Comparison of ENCODE assay signal across 2 cellular contexts in the genomic region with DNA sequence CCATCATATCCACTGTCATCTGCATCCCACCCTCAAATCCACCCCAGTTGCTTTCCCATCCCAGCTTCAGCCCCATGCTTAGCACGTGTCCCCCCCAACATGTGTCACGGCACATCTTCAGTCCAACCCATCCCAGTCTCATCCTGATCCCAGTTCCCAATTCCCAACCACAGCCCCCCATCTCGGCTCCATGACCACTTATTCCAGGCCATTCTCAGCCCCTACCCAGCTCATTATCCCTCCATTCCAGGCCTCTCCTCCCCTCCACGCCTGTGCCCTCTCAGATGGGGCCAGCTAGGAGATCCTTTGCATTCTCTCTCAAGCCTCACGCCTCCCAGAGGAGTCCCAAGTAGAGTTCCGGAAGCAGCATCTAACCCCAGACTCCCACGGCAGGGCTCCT.
TF ChIP-seq lines count a peak whose summit lies in the region.

No MANE protein-coding gene starts in this region.

TF ChIP-seq in A549, 52 proteins besides CTCF, POLR2A, EP300 and RAD21:
- TF ChIP-seq, protein P1, sequence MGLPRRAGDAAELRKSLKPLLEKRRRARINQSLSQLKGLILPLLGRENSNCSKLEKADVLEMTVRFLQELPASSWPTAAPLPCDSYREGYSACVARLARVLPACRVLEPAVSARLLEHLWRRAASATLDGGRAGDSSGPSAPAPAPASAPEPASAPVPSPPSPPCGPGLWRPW (IDR thresholded peaks at IDR 0.05), result no peak
- TF ChIP-seq, protein P2, sequence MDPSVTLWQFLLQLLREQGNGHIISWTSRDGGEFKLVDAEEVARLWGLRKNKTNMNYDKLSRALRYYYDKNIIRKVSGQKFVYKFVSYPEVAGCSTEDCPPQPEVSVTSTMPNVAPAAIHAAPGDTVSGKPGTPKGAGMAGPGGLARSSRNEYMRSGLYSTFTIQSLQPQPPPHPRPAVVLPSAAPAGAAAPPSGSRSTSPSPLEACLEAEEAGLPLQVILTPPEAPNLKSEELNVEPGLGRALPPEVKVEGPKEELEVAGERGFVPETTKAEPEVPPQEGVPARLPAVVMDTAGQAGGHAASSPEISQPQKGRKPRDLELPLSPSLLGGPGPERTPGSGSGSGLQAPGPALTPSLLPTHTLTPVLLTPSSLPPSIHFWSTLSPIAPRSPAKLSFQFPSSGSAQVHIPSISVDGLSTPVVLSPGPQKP (IDR thresholded peaks at IDR 0.05; ENCODE audit: low read depth, low read length), result no peak
- TF ChIP-seq MYC (IDR thresholded peaks at IDR 0.05; ENCODE audit: borderline replicate concordance, low read length) (no peak), ZC3H11A (IDR thresholded peaks at IDR 0.05) (no peak), TFCP2L1 (CRISPR knock-in tag; IDR thresholded peaks at IDR 0.05) (no peak), PHF8 (IDR thresholded peaks at IDR 0.05; ENCODE audit: borderline replicate concordance, low read depth) (no peak), CBX8 (IDR thresholded peaks at IDR 0.05) (no peak), CHD2 (IDR thresholded peaks at IDR 0.05; ENCODE audit: low read length, partially characterized antibody) (no peak), HDAC2 (IDR thresholded peaks at IDR 0.05) (no peak), RNF2 (IDR thresholded peaks at IDR 0.05; ENCODE audit: borderline replicate concordance, low read depth) (no peak), FOSL2 (IDR thresholded peaks at IDR 0.05) (no peak), FOSL2 (CRISPR knock-in tag; IDR thresholded peaks at IDR 0.05) (no peak), HOXB13 (CRISPR knock-in tag; IDR thresholded peaks at IDR 0.05; ENCODE audit: low read depth) (no peak), POLR2AphosphoS2 (conservative IDR thresholded peaks at IDR 0.05; ENCODE audit: low read length) (no peak), MAFK (IDR thresholded peaks at IDR 0.05; ENCODE audit: partially characterized antibody) (no peak), ZSCAN20 (CRISPR knock-in tag; IDR thresholded peaks at IDR 0.05) (no peak), HOXA7 (CRISPR knock-in tag; IDR thresholded peaks at IDR 0.05) (no peak), HEYL (CRISPR knock-in tag; IDR thresholded peaks at IDR 0.05) (no peak), RFX5 (IDR thresholded peaks at IDR 0.05) (no peak)
- TF ChIP-seq, protein P3, sequence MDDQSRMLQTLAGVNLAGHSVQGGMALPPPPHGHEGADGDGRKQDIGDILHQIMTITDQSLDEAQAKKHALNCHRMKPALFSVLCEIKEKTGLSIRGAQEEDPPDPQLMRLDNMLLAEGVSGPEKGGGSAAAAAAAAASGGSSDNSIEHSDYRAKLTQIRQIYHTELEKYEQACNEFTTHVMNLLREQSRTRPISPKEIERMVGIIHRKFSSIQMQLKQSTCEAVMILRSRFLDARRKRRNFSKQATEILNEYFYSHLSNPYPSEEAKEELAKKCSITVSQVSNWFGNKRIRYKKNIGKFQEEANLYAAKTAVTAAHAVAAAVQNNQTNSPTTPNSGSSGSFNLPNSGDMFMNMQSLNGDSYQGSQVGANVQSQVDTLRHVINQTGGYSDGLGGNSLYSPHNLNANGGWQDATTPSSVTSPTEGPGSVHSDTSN (IDR thresholded peaks at IDR 0.05), result no peak
- TF ChIP-seq, protein P4, sequence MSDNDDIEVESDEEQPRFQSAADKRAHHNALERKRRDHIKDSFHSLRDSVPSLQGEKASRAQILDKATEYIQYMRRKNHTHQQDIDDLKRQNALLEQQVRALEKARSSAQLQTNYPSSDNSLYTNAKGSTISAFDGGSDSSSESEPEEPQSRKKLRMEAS (IDR thresholded peaks at IDR 0.05), result no peak
TF ChIP-seq in A549: peak in this region for 0.

TF ChIP-seq in GM23338, 12 proteins besides CTCF, POLR2A, EP300 and RAD21:
- TF ChIP-seq EZH2phosphoT487 (IDR thresholded peaks at IDR 0.05; ENCODE audit: unreplicated experiment) (no peak), NANOG (IDR thresholded peaks at IDR 0.05; ENCODE audit: borderline replicate concordance) (no peak), POLR2AphosphoS5 (IDR thresholded peaks at IDR 0.05; ENCODE audit: low read depth) (no peak), EZH2 (IDR thresholded peaks at IDR 0.05; ENCODE audit: low read depth, unreplicated experiment) (no peak), STAT1 (IDR thresholded peaks at IDR 0.05; ENCODE audit: unreplicated experiment) (no peak), JUNB (IDR thresholded peaks at IDR 0.05; ENCODE audit: unreplicated experiment) (no peak), ZNF331 (CRISPR knock-in tag; IDR thresholded peaks at IDR 0.05; ENCODE audit: low read depth) (no peak), CREB1 (CRISPR knock-in tag; IDR thresholded peaks at IDR 0.05; ENCODE audit: low read depth) (no peak), ZNF114 (CRISPR knock-in tag; IDR thresholded peaks at IDR 0.05) (no peak)
- TF ChIP-seq, protein P5, sequence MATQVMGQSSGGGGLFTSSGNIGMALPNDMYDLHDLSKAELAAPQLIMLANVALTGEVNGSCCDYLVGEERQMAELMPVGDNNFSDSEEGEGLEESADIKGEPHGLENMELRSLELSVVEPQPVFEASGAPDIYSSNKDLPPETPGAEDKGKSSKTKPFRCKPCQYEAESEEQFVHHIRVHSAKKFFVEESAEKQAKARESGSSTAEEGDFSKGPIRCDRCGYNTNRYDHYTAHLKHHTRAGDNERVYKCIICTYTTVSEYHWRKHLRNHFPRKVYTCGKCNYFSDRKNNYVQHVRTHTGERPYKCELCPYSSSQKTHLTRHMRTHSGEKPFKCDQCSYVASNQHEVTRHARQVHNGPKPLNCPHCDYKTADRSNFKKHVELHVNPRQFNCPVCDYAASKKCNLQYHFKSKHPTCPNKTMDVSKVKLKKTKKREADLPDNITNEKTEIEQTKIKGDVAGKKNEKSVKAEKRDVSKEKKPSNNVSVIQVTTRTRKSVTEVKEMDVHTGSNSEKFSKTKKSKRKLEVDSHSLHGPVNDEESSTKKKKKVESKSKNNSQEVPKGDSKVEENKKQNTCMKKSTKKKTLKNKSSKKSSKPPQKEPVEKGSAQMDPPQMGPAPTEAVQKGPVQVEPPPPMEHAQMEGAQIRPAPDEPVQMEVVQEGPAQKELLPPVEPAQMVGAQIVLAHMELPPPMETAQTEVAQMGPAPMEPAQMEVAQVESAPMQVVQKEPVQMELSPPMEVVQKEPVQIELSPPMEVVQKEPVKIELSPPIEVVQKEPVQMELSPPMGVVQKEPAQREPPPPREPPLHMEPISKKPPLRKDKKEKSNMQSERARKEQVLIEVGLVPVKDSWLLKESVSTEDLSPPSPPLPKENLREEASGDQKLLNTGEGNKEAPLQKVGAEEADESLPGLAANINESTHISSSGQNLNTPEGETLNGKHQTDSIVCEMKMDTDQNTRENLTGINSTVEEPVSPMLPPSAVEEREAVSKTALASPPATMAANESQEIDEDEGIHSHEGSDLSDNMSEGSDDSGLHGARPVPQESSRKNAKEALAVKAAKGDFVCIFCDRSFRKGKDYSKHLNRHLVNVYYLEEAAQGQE (IDR thresholded peaks at IDR 0.05; ENCODE audit: unreplicated experiment), result no peak
- TF ChIP-seq, protein P6, sequence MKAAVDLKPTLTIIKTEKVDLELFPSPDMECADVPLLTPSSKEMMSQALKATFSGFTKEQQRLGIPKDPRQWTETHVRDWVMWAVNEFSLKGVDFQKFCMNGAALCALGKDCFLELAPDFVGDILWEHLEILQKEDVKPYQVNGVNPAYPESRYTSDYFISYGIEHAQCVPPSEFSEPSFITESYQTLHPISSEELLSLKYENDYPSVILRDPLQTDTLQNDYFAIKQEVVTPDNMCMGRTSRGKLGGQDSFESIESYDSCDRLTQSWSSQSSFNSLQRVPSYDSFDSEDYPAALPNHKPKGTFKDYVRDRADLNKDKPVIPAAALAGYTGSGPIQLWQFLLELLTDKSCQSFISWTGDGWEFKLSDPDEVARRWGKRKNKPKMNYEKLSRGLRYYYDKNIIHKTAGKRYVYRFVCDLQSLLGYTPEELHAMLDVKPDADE (IDR thresholded peaks at IDR 0.05), result no peak
- TF ChIP-seq, protein P7, sequence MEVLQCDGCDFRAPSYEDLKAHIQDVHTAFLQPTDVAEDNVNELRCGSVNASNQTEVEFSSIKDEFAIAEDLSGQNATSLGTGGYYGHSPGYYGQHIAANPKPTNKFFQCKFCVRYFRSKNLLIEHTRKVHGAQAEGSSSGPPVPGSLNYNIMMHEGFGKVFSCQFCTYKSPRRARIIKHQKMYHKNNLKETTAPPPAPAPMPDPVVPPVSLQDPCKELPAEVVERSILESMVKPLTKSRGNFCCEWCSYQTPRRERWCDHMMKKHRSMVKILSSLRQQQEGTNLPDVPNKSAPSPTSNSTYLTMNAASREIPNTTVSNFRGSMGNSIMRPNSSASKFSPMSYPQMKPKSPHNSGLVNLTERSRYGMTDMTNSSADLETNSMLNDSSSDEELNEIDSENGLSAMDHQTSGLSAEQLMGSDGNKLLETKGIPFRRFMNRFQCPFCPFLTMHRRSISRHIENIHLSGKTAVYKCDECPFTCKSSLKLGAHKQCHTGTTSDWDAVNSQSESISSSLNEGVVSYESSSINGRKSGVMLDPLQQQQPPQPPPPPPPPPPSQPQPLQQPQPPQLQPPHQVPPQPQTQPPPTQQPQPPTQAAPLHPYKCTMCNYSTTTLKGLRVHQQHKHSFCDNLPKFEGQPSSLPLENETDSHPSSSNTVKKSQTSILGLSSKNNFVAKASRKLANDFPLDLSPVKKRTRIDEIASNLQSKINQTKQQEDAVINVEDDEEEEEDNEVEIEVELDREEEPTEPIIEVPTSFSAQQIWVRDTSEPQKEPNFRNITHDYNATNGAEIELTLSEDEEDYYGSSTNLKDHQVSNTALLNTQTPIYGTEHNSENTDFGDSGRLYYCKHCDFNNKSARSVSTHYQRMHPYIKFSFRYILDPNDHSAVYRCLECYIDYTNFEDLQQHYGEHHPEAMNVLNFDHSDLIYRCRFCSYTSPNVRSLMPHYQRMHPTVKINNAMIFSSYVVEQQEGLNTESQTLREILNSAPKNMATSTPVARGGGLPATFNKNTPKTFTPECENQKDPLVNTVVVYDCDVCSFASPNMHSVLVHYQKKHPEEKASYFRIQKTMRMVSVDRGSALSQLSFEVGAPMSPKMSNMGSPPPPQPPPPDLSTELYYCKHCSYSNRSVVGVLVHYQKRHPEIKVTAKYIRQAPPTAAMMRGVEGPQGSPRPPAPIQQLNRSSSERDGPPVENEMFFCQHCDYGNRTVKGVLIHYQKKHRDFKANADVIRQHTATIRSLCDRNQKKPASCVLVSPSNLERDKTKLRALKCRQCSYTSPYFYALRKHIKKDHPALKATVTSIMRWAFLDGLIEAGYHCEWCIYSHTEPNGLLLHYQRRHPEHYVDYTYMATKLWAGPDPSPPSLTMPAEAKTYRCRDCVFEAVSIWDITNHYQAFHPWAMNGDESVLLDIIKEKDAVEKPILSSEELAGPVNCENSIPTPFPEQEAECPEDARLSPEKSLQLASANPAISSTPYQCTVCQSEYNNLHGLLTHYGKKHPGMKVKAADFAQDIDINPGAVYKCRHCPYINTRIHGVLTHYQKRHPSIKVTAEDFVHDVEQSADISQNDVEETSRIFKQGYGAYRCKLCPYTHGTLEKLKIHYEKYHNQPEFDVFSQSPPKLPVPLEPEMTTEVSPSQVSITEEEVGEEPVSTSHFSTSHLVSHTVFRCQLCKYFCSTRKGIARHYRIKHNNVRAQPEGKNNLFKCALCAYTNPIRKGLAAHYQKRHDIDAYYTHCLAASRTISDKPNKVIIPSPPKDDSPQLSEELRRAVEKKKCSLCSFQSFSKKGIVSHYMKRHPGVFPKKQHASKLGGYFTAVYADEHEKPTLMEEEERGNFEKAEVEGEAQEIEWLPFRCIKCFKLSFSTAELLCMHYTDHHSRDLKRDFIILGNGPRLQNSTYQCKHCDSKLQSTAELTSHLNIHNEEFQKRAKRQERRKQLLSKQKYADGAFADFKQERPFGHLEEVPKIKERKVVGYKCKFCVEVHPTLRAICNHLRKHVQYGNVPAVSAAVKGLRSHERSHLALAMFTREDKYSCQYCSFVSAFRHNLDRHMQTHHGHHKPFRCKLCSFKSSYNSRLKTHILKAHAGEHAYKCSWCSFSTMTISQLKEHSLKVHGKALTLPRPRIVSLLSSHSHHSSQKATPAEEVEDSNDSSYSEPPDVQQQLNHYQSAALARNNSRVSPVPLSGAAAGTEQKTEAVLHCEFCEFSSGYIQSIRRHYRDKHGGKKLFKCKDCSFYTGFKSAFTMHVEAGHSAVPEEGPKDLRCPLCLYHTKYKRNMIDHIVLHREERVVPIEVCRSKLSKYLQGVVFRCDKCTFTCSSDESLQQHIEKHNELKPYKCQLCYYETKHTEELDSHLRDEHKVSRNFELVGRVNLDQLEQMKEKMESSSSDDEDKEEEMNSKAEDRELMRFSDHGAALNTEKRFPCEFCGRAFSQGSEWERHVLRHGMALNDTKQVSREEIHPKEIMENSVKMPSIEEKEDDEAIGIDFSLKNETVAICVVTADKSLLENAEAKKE (CRISPR knock-in tag; IDR thresholded peaks at IDR 0.05), result no peak
